Comparison of ENCODE assay signal across 1 cellular context in the genomic region with DNA sequence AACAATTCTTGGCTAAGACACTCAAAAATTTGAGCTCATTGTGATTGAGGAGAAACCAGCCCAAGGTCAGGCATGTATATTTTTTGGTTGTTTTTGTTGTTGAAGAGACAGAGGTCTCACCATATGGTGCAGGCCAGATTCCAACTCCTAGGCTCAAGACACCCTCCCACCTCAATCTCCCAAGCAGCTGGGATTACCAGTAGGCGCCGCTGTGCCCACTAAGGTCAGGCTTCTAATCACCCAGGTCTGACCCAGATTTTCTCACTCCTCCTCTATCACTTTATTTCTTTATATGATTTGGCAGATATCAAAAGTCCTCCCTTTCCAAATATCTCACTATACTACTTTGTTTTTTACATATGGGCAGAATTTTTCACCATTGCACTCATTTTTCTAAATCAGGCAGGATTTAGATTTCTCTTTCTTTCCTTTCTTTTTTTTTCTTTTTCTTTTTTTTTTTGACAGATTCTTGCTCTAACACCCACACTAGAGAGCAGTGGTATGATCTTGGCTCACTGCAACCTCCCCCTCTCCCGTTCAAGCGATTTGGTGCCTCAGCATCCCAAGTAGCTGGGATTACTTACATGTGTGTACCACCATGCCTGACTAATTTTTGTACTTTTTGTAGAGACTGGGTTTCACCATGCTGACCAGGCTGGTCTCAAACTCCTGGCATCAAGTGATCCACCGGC.
TF ChIP-seq lines count a peak whose summit lies in the region.

No MANE protein-coding gene starts in this region.

TF ChIP-seq in A549, 52 proteins besides CTCF, POLR2A, EP300 and RAD21:
- no peak for TF ChIP-seq HOXA7 (CRISPR knock-in tag; IDR thresholded peaks at IDR 0.05)
- no peak for TF ChIP-seq BHLHE40 (IDR thresholded peaks at IDR 0.05; ENCODE audit: low read depth, low read length)
- TF ChIP-seq HEYL (CRISPR knock-in tag; IDR thresholded peaks at IDR 0.05), result no peak
- no peak for TF ChIP-seq CHD4 (IDR thresholded peaks at IDR 0.05; ENCODE audit: borderline replicate concordance)
- TF ChIP-seq, protein P1, sequence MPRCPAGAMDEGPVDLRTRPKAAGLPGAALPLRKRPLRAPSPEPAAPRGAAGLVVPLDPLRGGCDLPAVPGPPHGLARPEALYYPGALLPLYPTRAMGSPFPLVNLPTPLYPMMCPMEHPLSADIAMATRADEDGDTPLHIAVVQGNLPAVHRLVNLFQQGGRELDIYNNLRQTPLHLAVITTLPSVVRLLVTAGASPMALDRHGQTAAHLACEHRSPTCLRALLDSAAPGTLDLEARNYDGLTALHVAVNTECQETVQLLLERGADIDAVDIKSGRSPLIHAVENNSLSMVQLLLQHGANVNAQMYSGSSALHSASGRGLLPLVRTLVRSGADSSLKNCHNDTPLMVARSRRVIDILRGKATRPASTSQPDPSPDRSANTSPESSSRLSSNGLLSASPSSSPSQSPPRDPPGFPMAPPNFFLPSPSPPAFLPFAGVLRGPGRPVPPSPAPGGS (IDR thresholded peaks at IDR 0.05), result no peak
- TF ChIP-seq, protein P2, sequence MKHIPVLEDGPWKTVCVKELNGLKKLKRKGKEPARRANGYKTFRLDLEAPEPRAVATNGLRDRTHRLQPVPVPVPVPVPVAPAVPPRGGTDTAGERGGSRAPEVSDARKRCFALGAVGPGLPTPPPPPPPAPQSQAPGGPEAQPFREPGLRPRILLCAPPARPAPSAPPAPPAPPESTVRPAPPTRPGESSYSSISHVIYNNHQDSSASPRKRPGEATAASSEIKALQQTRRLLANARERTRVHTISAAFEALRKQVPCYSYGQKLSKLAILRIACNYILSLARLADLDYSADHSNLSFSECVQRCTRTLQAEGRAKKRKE (CRISPR knock-in tag; IDR thresholded peaks at IDR 0.05; ENCODE audit: low read depth), result no peak
- no peak for TF ChIP-seq FOSL2 (IDR thresholded peaks at IDR 0.05)
- TF ChIP-seq FOSL2 (CRISPR knock-in tag; IDR thresholded peaks at IDR 0.05), result no peak
- no peak for TF ChIP-seq RARB (CRISPR knock-in tag; IDR thresholded peaks at IDR 0.05)
